ENCODE assay signal across 8 cellular contexts in the genomic region with DNA sequence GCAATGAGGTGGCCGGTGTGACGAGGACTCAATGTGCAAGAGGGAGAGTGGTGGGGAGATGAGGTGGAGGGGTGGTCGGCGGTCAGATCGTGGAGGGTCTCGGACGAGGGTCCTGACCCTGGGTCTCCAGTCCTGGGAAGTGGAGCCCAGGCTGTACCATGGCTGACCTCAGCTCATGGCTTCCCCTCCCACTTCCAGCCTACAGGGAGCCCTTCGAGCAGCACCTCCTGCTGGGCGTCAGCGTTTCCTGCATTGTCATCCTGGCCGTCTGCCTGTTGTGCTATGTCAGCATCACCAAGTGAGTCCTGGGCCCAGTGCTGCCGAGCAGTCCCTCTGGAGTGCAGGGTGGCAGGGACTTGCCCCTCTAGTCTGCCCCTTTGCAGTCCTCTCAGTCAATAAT. TPM values are rescaled to one million over a fixed set of nuclear protein-coding genes. Genes with fewer than 3 reads are reported as not detected.
DNase-seq lines count a peak whose midpoint lies in the region; ATAC-seq and TF ChIP-seq lines count a peak whose summit lies in the region.

No MANE protein-coding gene starts in this region.

- H3K9ac ChIP-seq in colonic mucosa (ENCODE audit: low read depth in 2 of 2, low read length in 2 of 2): no peak overlapping the region

- peak; percentile 58 to 62 for ATAC-seq in naive thymus-derived CD8-positive, alpha-beta T cell
- no peak for ATAC-seq in GM19023 (IDR thresholded peaks at IDR 0.05; ENCODE audit: unreplicated experiment)

- peak overlapping the region in 1 of 10 donors; percentile 54 for H3K4me3 Mint-ChIP-seq in naive thymus-derived CD8-positive, alpha-beta T cell

- H3K4me1 Mint-ChIP-seq in naive thymus-derived CD8-positive, alpha-beta T cell: peaks cover 5 to 21% (median 13%) of the 10 kb centered on the region in 4 donors

- H3K9me3 Mint-ChIP-seq in naive thymus-derived CD8-positive, alpha-beta T cell: no peaks in the 10 kb centered on the region

- POLR2A ChIA-PET in naive thymus-derived CD8-positive, alpha-beta T cell (lab: Charles Lee): interaction anchor here (0.6 to 2.0 kb wide), 4 partner anchors 12 to 128 kb away, joined by 4 to 6 read pairs (median 5); no protein-coding TSS in a partner anchor

- H3K27ac ChIP-seq in colonic mucosa: no peak overlapping the region

- H3K9me3 ChIP-seq in colonic mucosa: no peaks in the 10 kb centered on the region

- intact Hi-C loops in colonic mucosa (cut with DNase I): no loop called here

- H3K36me3 Mint-ChIP-seq in naive thymus-derived CD8-positive, alpha-beta T cell: peaks cover 12 to 83% (median 47%) of the 10 kb centered on the region in 3 donors

- H3K27me3 ChIP-seq in colonic mucosa: no peaks in the 10 kb centered on the region

- H3K36me3 ChIP-seq in colonic mucosa: peaks cover 11% of the 10 kb centered on the region

- TF ChIP-seq CTCF in colonic mucosa (IDR thresholded peaks at IDR 0.05): peak; percentile 21

- H3K27me3 Mint-ChIP-seq in naive thymus-derived CD8-positive, alpha-beta T cell: no peaks in the 10 kb centered on the region

- peak; percentile 2 for DNase-seq in NCI-H748 (lab: John Stamatoyannopoulos, UW; ENCODE audit: unreplicated experiment)
- no peak for DNase-seq in NCI-H748 treated with DMSO at 0.1 percent for 48 hours (lab: John Stamatoyannopoulos, UW)
- DNase-seq in SKM-1 treated with dmso at 0.1 percent for 144 hours (lab: John Stamatoyannopoulos, UW; ENCODE audit: unreplicated experiment): peak; percentile 61
- DNase-seq in colonic mucosa: peak; percentile 38
- peak in 7 of 10 donors; percentile 20 to 42 (median 27) for DNase-seq in naive thymus-derived CD8-positive, alpha-beta T cell
- no peak for DNase-seq in NCI-H446 treated with DMSO at 0.1 percent for 48 hours (lab: John Stamatoyannopoulos, UW)
- DNase-seq in NCI-H187 (lab: John Stamatoyannopoulos, UW): no peak

- H3K4me1 ChIP-seq in colonic mucosa: no peaks in the 10 kb centered on the region

- no peak overlapping the region for H3K4me3 ChIP-seq in colonic mucosa

- peak overlapping the region in 9 of 10 donors; percentile 15 to 92 (median 76) for H3K27ac Mint-ChIP-seq in naive thymus-derived CD8-positive, alpha-beta T cell

RNA-seq across cellular contexts. Expression of gene IL4R, which starts 41.8 kb away (rescaled TPM):
- 10 to 100 TPM; 74.8 to 80.0 TPM for total RNA-seq in colonic mucosa
- total RNA-seq in naive thymus-derived CD8-positive, alpha-beta T cell: 100 to 1,000 TPM; 117 to 120 TPM
- 10 to 100 TPM; 18.8 to 49.4 (median 34.7) TPM for polyA plus RNA-seq in naive thymus-derived CD8-positive, alpha-beta T cell

RNA-seq across cellular contexts. Expression of gene IL21R, which starts 46.4 kb away (rescaled TPM):
- total RNA-seq in colonic mucosa: under 1 TPM; 0.56 to 0.91 TPM
- total RNA-seq in naive thymus-derived CD8-positive, alpha-beta T cell: 10 to 100 TPM; 29.3 to 29.4 TPM
- 10 to 100 TPM; 26.5 to 47.1 (median 33.9) TPM for polyA plus RNA-seq in naive thymus-derived CD8-positive, alpha-beta T cell

Comparison
In these comparisons a context has a peak if more than half of its experiments do, and no peak if none do; other contexts are left out.
1. DNase-seq: peak in NCI-H748 (single experiment), SKM-1 treated with dmso at 0.1 percent for 144 hours (single experiment), colonic mucosa (single experiment) and naive thymus-derived CD8-positive, alpha-beta T cell (7 of 10); none in NCI-H748 treated with DMSO at 0.1 percent for 48 hours (single experiment), NCI-H446 treated with DMSO at 0.1 percent for 48 hours (single experiment) and NCI-H187 (0 of 2).
2. RNA of gene IL21R, which starts 46.4 kb away (total RNA-seq): 29.3 to 29.4 TPM in naive thymus-derived CD8-positive, alpha-beta T cell; 0.56 to 0.91 TPM in colonic mucosa; every median in the first group is over 10 times any median in the second.